In genomic region chr7:138982204-138982623, GRCh38 we compare ENCODE assay signal across 1 cellular context.
TF ChIP-seq lines count a peak whose summit lies in the region.

No MANE protein-coding gene starts in this region.

TF ChIP-seq in IMR-90, 13 proteins besides CTCF, POLR2A, EP300 and RAD21 (continued from another document):
- no peak for TF ChIP-seq NFE2L2 (IDR thresholded peaks at IDR 0.05; ENCODE audit: low read depth, low read length)
- no peak for TF ChIP-seq RCOR1 (IDR thresholded peaks at IDR 0.05; ENCODE audit: insufficient replicate concordance, low read length)
- TF ChIP-seq MAFK (IDR thresholded peaks at IDR 0.05; ENCODE audit: low read depth, low read length), result no peak
